In the genomic region with DNA sequence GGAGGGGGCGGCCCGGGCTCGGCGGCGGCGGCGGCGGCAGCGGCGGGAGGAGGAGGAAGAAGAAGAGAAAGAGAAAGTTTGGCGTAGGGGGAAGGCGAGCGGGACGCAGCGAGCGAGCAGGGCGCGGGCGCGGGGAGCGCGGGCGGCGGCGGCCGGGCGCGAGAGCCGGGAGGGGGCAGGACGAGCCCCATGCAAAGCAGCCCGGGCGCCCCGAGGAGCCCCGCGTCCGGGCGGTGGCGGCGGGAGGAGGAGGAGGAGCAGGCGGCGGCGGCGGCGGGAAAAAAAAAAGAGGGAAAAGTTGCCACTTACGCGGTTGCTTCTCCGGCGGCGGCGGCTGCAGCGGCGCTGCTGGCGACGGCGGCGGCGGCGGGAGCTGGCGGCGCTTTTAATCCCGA, we compare ENCODE assay signal across 8 cellular contexts. TPM values are rescaled to one million over a fixed set of nuclear protein-coding genes. Genes with fewer than 3 reads are reported as not detected.
DNase-seq lines count a peak whose midpoint lies in the region; ATAC-seq and TF ChIP-seq lines count a peak whose summit lies in the region.

No MANE protein-coding gene starts in this region.

- H3K9me3 ChIP-seq in PC-3 (ENCODE audit: low read length) (no peaks in the 10 kb centered on the region), mesodermal cell (ENCODE audit: control insufficient read depth, low read length) (no peaks in the 10 kb centered on the region)

- H3K9ac ChIP-seq in PC-3 (ENCODE audit: low read length): peak overlapping the region; percentile 84

- WGBS in mesodermal cell (ENCODE audit: insufficient coverage in 2 of 2), 2 experiments: 0 to 1% methylated on average over 32 to 36 of the region's 61 CpGs

- peak; percentile 48 for ATAC-seq in GM18858 (IDR thresholded peaks at IDR 0.05; ENCODE audit: unreplicated experiment)
- ATAC-seq in HG02884 (IDR thresholded peaks at IDR 0.05; ENCODE audit: unreplicated experiment): peak; percentile 57
- no peak for ATAC-seq in PC-3

- H3K27me3 ChIP-seq in PC-3 (ENCODE audit: low read length): no peaks in the 10 kb centered on the region

- H3K79me2 ChIP-seq in PC-3 (ENCODE audit: low read length): peaks cover 56% of the 10 kb centered on the region

- no peaks in the 10 kb centered on the region for H3K36me3 ChIP-seq in PC-3 (ENCODE audit: low read depth, low read length)
- no peaks in the 10 kb centered on the region for H3K36me3 ChIP-seq in mesodermal cell (ENCODE audit: control insufficient read depth, insufficient read depth, low read length)

- no peaks in the 10 kb centered on the region for H3F3A ChIP-seq in PC-3 (ENCODE audit: low read length, unreplicated experiment)

- H2AFZ ChIP-seq in PC-3 (ENCODE audit: low read length): no peak overlapping the region

- H3K27ac ChIP-seq in PC-3 (ENCODE audit: low read length) (peak overlapping the region; percentile 55; the same call in 1 of the 2 replicates), coronary artery (peak overlapping the region; percentile 98 to 99), mesodermal cell (ENCODE audit: low read depth, low read length, severe bottlenecking) (peak overlapping the region; percentile 46)

- H3K4me1 ChIP-seq in PC-3 (ENCODE audit: insufficient read depth, low read length) (peaks cover 53% of the 10 kb centered on the region), mesodermal cell (ENCODE audit: control insufficient read depth, insufficient read depth, low read length, poor library complexity, severe bottlenecking) (peaks cover 44% of the 10 kb centered on the region)

- POLR2A ChIA-PET in PC-3 (lab: Charles Lee; ENCODE audit: unreplicated experiment): no interaction called here

- CTCF ChIA-PET in PC-3 (lab: Charles Lee): interaction anchor here (0.7 kb wide), 2 partner anchors 63 to 505 kb away, joined by 8 to 9 read pairs; no protein-coding TSS in a partner anchor

- DNase-seq in AML-193 (lab: John Stamatoyannopoulos, UW) (peak; percentile 23 to 42), PC-3 (no peak), coronary artery (ENCODE audit: low spot score) (no peak), NCI-H510A treated with DMSO at 0.1 percent for 48 hours (lab: John Stamatoyannopoulos, UW) (no peak), midbrain (lab: John Stamatoyannopoulos, UW) (no peak)

- no peaks in the 10 kb centered on the region for H4K20me1 ChIP-seq in PC-3 (ENCODE audit: low read length)

- no TSS peak for BruUV-seq in PC-3 (replicated peaks; lab: Mats Ljungman, UMichigan)

- H3K4me2 ChIP-seq in PC-3 (ENCODE audit: low read length): no peak overlapping the region

- no peaks in the 10 kb centered on the region for H3K9me2 ChIP-seq in PC-3 (replicated peaks; ENCODE audit: low read length)

- TF ChIP-seq CTCF in PC-3 (conservative IDR thresholded peaks at IDR 0.05; ENCODE audit: low read depth, low read length) (no peak), coronary artery (IDR thresholded peaks at IDR 0.05) (no peak)

- H3K4me3 ChIP-seq in PC-3 (ENCODE audit: low read length) (peak overlapping the region; percentile 93), coronary artery (peak overlapping the region; percentile 79), mesodermal cell (ENCODE audit: extremely low read depth, insufficient read depth, low read length, poor library complexity, severe bottlenecking) (peak overlapping the region; percentile 65)

- intact Hi-C loops in PC-3 (cut with micrococcal nuclease): loop anchor here (10.0 kb wide), 1 partner anchor 393 kb away; no protein-coding TSS in a partner anchor

RNA-seq across cellular contexts. Expression of a gene that starts 10.3 kb away (rescaled TPM):
- 3.5 and 4.5 TPM in 2 replicates for total RNA-seq in PC-3 (2014; rRNA removed)
- 5.9 TPM for polyA plus RNA-seq in mesodermal cell (2013, experiment 1 of 2)
- 4.4 TPM for polyA plus RNA-seq in mesodermal cell (2013, experiment 2 of 2)

Comparison
In these comparisons a context has a peak if more than half of its experiments do, and no peak if none do; other contexts are left out.
1. DNase-seq: peak in AML-193 (2 of 2); none in PC-3 (single experiment), coronary artery (single experiment), NCI-H510A treated with DMSO at 0.1 percent for 48 hours (single experiment) and midbrain (single experiment).
2. H3K27ac ChIP-seq: peak in every context shown above with its lines; median percentile 98 in coronary artery; 55 in PC-3; 46 in mesodermal cell.
3. Peak in every context shown above with its lines, with median percentiles within 50 percentile points of each other: H3K4me3 ChIP-seq.